ENCODE assay signal across 8 cellular contexts in the genomic region with DNA sequence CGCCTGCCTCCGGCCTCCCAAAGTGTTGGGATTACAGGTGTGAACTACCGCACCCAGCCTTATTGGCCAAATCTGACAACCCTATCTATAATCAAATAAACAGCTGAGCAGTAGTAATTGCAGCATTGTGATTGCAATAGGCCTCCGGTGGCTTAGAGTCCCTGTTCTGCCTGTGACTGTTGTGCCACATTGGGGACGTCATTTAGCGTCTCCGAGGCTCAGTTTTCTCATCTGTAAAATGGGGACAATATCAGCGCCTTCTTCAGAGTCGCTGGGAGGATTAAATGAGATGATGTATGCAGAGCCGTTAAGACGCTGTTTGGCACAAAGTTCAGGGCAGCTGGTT.
DNase-seq lines count a peak whose midpoint lies in the region; ATAC-seq lines count a peak whose summit lies in the region.

No MANE protein-coding gene starts in this region.

- peak overlapping the region; percentile 84 for H3K4me3 Mint-ChIP-seq in activated naive CD8-positive, alpha-beta T cell
- peak overlapping the region; percentile 82 for H3K4me3 Mint-ChIP-seq in stimulated activated effector memory CD8-positive, alpha-beta T cell treated with anti-CD3 and anti-CD28 coated beads, Interleukin-12 subunit alpha, Interleukin-12 subunit beta, amount 100 ng/mL, for 72 hours

- H3K4me1 Mint-ChIP-seq in activated naive CD8-positive, alpha-beta T cell (ENCODE audit: low read depth), result peaks cover 56% of the 10 kb centered on the region
- peaks cover 76% of the 10 kb centered on the region for H3K4me1 Mint-ChIP-seq in stimulated activated effector memory CD8-positive, alpha-beta T cell treated with anti-CD3 and anti-CD28 coated beads, Interleukin-12 subunit alpha, Interleukin-12 subunit beta, amount 100 ng/mL, for 72 hours

- H3K27me3 ChIP-seq in iPS-15b (ENCODE audit: control insufficient read depth, insufficient read depth, low read length), result peaks cover 41% of the 10 kb centered on the region

- DNase-seq in stimulated activated effector memory CD8-positive, alpha-beta T cell treated with anti-CD3 and anti-CD28 coated beads, Interleukin-12 subunit alpha, Interleukin-12 subunit beta, amount 100 ng/mL, for 72 hours (ENCODE audit: low spot score in 2 of 2), result no peak
- DNase-seq in NCI-H187 (lab: John Stamatoyannopoulos, UW) (no peak), activated gamma-delta T cell treated with Interleukin-2 at 50 U/mL for 16 hours (no peak), NCI-H2081 (lab: John Stamatoyannopoulos, UW) (no peak)

- ATAC-seq in HG02943 (IDR thresholded peaks at IDR 0.05; ENCODE audit: low read depth, unreplicated experiment) (peak; percentile 13), HG03439 (IDR thresholded peaks at IDR 0.05; ENCODE audit: unreplicated experiment) (no peak)
- ATAC-seq in stimulated activated effector memory CD8-positive, alpha-beta T cell treated with anti-CD3 and anti-CD28 coated beads, Interleukin-12 subunit alpha, Interleukin-12 subunit beta, amount 100 ng/mL, for 72 hours, result no peak

- H3K27me3 Mint-ChIP-seq in activated naive CD8-positive, alpha-beta T cell, result no peaks in the 10 kb centered on the region

- peak overlapping the region; percentile 81 for H3K27ac Mint-ChIP-seq in activated naive CD8-positive, alpha-beta T cell
- H3K27ac Mint-ChIP-seq in stimulated activated effector memory CD8-positive, alpha-beta T cell treated with anti-CD3 and anti-CD28 coated beads, Interleukin-12 subunit alpha, Interleukin-12 subunit beta, amount 100 ng/mL, for 72 hours, result peak overlapping the region; percentile 58

- H3K36me3 ChIP-seq in iPS-15b (ENCODE audit: control insufficient read depth, insufficient read depth, low read length), result no peaks in the 10 kb centered on the region

- H3K9me3 ChIP-seq in iPS-15b (ENCODE audit: control insufficient read depth, insufficient read depth, low read length), result no peaks in the 10 kb centered on the region

- no peak overlapping the region for H3K9ac ChIP-seq in iPS-15b (ENCODE audit: low read depth, low read length)

- peak overlapping the region; percentile 14 for H3K4me3 ChIP-seq in iPS-15b (ENCODE audit: low read depth, low read length)

- peaks cover 16% of the 10 kb centered on the region for H3K4me1 ChIP-seq in iPS-15b (ENCODE audit: control insufficient read depth, insufficient read depth, low read length)

- H3K36me3 Mint-ChIP-seq in activated naive CD8-positive, alpha-beta T cell, result no peaks in the 10 kb centered on the region
- peaks cover 15% of the 10 kb centered on the region for H3K36me3 Mint-ChIP-seq in stimulated activated effector memory CD8-positive, alpha-beta T cell treated with anti-CD3 and anti-CD28 coated beads, Interleukin-12 subunit alpha, Interleukin-12 subunit beta, amount 100 ng/mL, for 72 hours

- H3K9me3 Mint-ChIP-seq in activated naive CD8-positive, alpha-beta T cell (ENCODE audit: low read depth), result no peaks in the 10 kb centered on the region
- no peaks in the 10 kb centered on the region for H3K9me3 Mint-ChIP-seq in stimulated activated effector memory CD8-positive, alpha-beta T cell treated with anti-CD3 and anti-CD28 coated beads, Interleukin-12 subunit alpha, Interleukin-12 subunit beta, amount 100 ng/mL, for 72 hours
